In genomic region chr12:7217475-7218069, GRCh38 we compare ENCODE assay signal across 17 cellular contexts. TPM values are rescaled to one million over a fixed set of nuclear protein-coding genes. Genes with fewer than 3 reads are reported as not detected.
DNase-seq lines count a peak whose midpoint lies in the region; ATAC-seq and TF ChIP-seq lines count a peak whose summit lies in the region.
"Had no signal": no experiment of that assay in that cellular context is flagged by ENCODE, and none has a peak within 500 bp of the region (broad histone marks: within the 10 kb centered on the region; RNA-seq: fewer than 3 reads in every experiment).

No MANE protein-coding gene starts in this region.

- intact Hi-C loops in esophagus muscularis mucosa (cut with DNase I): no loop called here

- H3K4me1 ChIP-seq in HEK293 (ENCODE audit: control insufficient read depth, insufficient read depth, low read length) (no peaks in the 10 kb centered on the region), esophagus muscularis mucosa (no peaks in the 10 kb centered on the region), trophoblast cell (ENCODE audit: control insufficient read depth in 1 of 2, insufficient read depth in 2 of 2, low read length in 2 of 2) (no peaks in the 10 kb centered on the region)

- H3K79me1 ChIP-seq in trophoblast cell (ENCODE audit: low read length): no peaks in the 10 kb centered on the region

- no peak overlapping the region for H3K4ac ChIP-seq in trophoblast cell (ENCODE audit: low read depth, low read length)

- H3K18ac ChIP-seq in trophoblast cell (ENCODE audit: low read length): no peak overlapping the region

- H2BK120ac ChIP-seq in trophoblast cell (ENCODE audit: insufficient read depth, low read length, poor library complexity): no peak overlapping the region

- H3K27ac ChIP-seq in HEK293 (ENCODE audit: extremely low read depth, low read depth, low read length) (no peak overlapping the region), esophagus muscularis mucosa (replicated peaks in 1 of 4) (no peak overlapping the region), trophoblast cell (ENCODE audit: low read depth, low read length) (no peak overlapping the region)
- H3K27ac ChIP-seq: GM23248 had no signal

- H3K4me2 ChIP-seq in trophoblast cell (ENCODE audit: low read length): no peak overlapping the region

- no peak overlapping the region for H3K14ac ChIP-seq in trophoblast cell (ENCODE audit: low read length)

- no peak overlapping the region for H4K8ac ChIP-seq in trophoblast cell (ENCODE audit: low read depth, low read length)

- H3K9me3 ChIP-seq in HEK293 (ENCODE audit: control insufficient read depth, insufficient read depth, low read depth, low read length): no peaks in the 10 kb centered on the region
- H3K9me3 ChIP-seq in esophagus muscularis mucosa: peaks cover 0 to 2% (median 0%) of the 10 kb centered on the region in 4 donors
- peaks cover 3% of the 10 kb centered on the region for H3K9me3 ChIP-seq in trophoblast cell (ENCODE audit: insufficient read depth, low read depth, low read length)

- CTCF ChIA-PET in HEK293 (lab: Yijun Ruan, JAX): no interaction called here

- H3K36me3 ChIP-seq in HEK293 (ENCODE audit: control insufficient read depth in 2 of 2, insufficient read depth in 1 of 2, low read length in 2 of 2) (peaks cover 3% of the 10 kb centered on the region in 2 experiments), esophagus muscularis mucosa (peaks cover 3% of the 10 kb centered on the region in 4 donors), trophoblast cell (ENCODE audit: control insufficient read depth in 1 of 2, insufficient read depth in 2 of 2, low read length in 2 of 2) (peaks cover 2% of the 10 kb centered on the region in 2 experiments)

- H3K4me3 ChIP-seq in HEK293 (ENCODE audit: low read depth, low read length) (no peak overlapping the region), esophagus muscularis mucosa (no peak overlapping the region), trophoblast cell (ENCODE audit: low read depth, low read length) (peak overlapping the region; percentile 50)
- H3K4me3 ChIP-seq: GM23248 had no signal

- TF ChIP-seq EP300 in esophagus muscularis mucosa (IDR thresholded peaks at IDR 0.05): no peak

- H3K23ac ChIP-seq in trophoblast cell (ENCODE audit: low read length): peak overlapping the region; percentile 86

- H2BK12ac ChIP-seq in trophoblast cell (ENCODE audit: low read length): no peak overlapping the region

- no peak overlapping the region for H4K91ac ChIP-seq in trophoblast cell (ENCODE audit: low read depth, low read length)

- POLR2A ChIA-PET in HEK293 (lab: Yijun Ruan, JAX): no interaction called here

- H4K12ac ChIP-seq in trophoblast cell (ENCODE audit: low read depth, low read length): no peak overlapping the region

- TF ChIP-seq CTCF in HEK293 (tag by site-specific recombination; IDR thresholded peaks at IDR 0.05): no peak
- TF ChIP-seq CTCF in esophagus muscularis mucosa (IDR thresholded peaks at IDR 0.05): no peak

- H3K9ac ChIP-seq in trophoblast cell (ENCODE audit: low read length): no peak overlapping the region
- H3K9ac ChIP-seq: GM23248 had no signal

- H2BK5ac ChIP-seq in trophoblast cell (ENCODE audit: low read depth, low read length, poor library complexity): no peak overlapping the region

- 59% methylated on average over 7 of the region's 7 CpGs for WGBS in esophagus muscularis mucosa
- no CpG with 5 or more reads among the region's 7 CpGs for WGBS in trophoblast cell (ENCODE audit: extremely low coverage, insufficient coverage, insufficient read length)

- TF ChIP-seq POLR2A in esophagus muscularis mucosa (IDR thresholded peaks at IDR 0.05; ENCODE audit: low read depth): no peak

- H3K27me3 ChIP-seq in esophagus muscularis mucosa: no peaks in the 10 kb centered on the region
- no peaks in the 10 kb centered on the region for H3K27me3 ChIP-seq in trophoblast cell (ENCODE audit: insufficient read depth, low read length)

- no peak overlapping the region for H2AK5ac ChIP-seq in trophoblast cell (ENCODE audit: low read length)

- H3K79me2 ChIP-seq in trophoblast cell (ENCODE audit: control insufficient read depth, insufficient read depth, low read length, poor library complexity): no peaks in the 10 kb centered on the region

- ATAC-seq in HG03439 (IDR thresholded peaks at IDR 0.05; ENCODE audit: unreplicated experiment): no peak
- ATAC-seq: HCT116 had no signal

- DNase-seq in esophagus muscularis mucosa (ENCODE audit: extremely low spot score) (peak; percentile 75), trophoblast cell (no peak), medulla oblongata (ENCODE audit: extremely low spot score) (no peak), GF-D8 (lab: John Stamatoyannopoulos, UW) (no peak)
- DNase-seq: 8988T; C1 segment of cervical spinal cord; Calu3; CD4-positive, alpha-beta memory T cell; COR-L47; DMS53; DMS79 treated with DMSO at 0.1 percent for 48 hours; GM23248; H9; HFFc6 had no signal

- no peak overlapping the region for H2AFZ ChIP-seq in trophoblast cell (ENCODE audit: insufficient read depth, low read length, poor library complexity)
- H2AFZ ChIP-seq: GM23248 had no signal

TF ChIP-seq in HEK293, 187 proteins besides CTCF, POLR2A, EP300 and RAD21:
- TF ChIP-seq ZNF560 (tag by site-specific recombination; IDR thresholded peaks at IDR 0.05; ENCODE audit: borderline replicate concordance) (no peak), ZNF335 (tag by site-specific recombination; conservative IDR thresholded peaks at IDR 0.05) (peak; percentile 34)

RNA-seq across cellular contexts. Expression of gene PEX5, which starts 28.1 kb away (rescaled TPM):
- 10 to 100 TPM; 32.8 to 53.5 (median 38.4) TPM for total RNA-seq in esophagus muscularis mucosa
- polyA plus RNA-seq in trophoblast cell (2013): 7.2 and 7.9 TPM in 2 replicates
